Comparison of ENCODE assay signal across 12 cellular contexts in genomic region chr1:11052839-11053757, GRCh38. TPM values are rescaled to one million over a fixed set of nuclear protein-coding genes. Genes with fewer than 3 reads are reported as not detected.
DNase-seq lines count a peak whose midpoint lies in the region; ATAC-seq and TF ChIP-seq lines count a peak whose summit lies in the region.
"Had no signal": no experiment of that assay in that cellular context is flagged by ENCODE, and none has a peak within 500 bp of the region (broad histone marks: within the 10 kb centered on the region; RNA-seq: fewer than 3 reads in every experiment).

No MANE protein-coding gene starts in this region.

- H3K27ac ChIP-seq in body of pancreas = no peak overlapping the region

- H3K4me3 Mint-ChIP-seq in activated CD8-positive, alpha-beta T cell treated with anti-CD3 and anti-CD28 coated beads for 36 hours = no peak overlapping the region
- H3K4me3 Mint-ChIP-seq in activated CD8-positive, alpha-beta T cell treated with anti-CD3 and anti-CD28 coated beads, Interleukin-2, amount 10 ng/mL, durations not matched to agents 7 days and 5 days = no peak overlapping the region

- intact Hi-C loops in activated CD8-positive, alpha-beta T cell treated with anti-CD3 and anti-CD28 coated beads for 36 hours (cut with micrococcal nuclease) = no loop called here
- intact Hi-C loops in body of pancreas (cut with DNase I) = no loop called here
- intact Hi-C loops in sciatic nerve (cut with DNase I) = no loop called here

- peak; percentile 8 to 27 (median 18) for TF ChIP-seq POLR2A in body of pancreas (IDR thresholded peaks at IDR 0.05)

- POLR2A ChIA-PET in activated CD8-positive, alpha-beta T cell treated with anti-CD3 and anti-CD28 coated beads for 36 hours (lab: Charles Lee) = interaction anchor here (0.5 to 4.1 kb wide), 12 partner anchors 9 to 480 kb away, joined by 3 to 25 read pairs (median 3); no protein-coding TSS in a partner anchor
- POLR2A ChIA-PET in activated CD8-positive, alpha-beta T cell treated with anti-CD3 and anti-CD28 coated beads, Interleukin-2, amount 10 ng/mL, durations not matched to agents 7 days and 5 days (lab: Charles Lee) = no interaction called here

- H3K27me3 Mint-ChIP-seq in activated CD8-positive, alpha-beta T cell treated with anti-CD3 and anti-CD28 coated beads for 36 hours = no peaks in the 10 kb centered on the region
- H3K27me3 Mint-ChIP-seq in activated CD8-positive, alpha-beta T cell treated with anti-CD3 and anti-CD28 coated beads, Interleukin-2, amount 10 ng/mL, durations not matched to agents 7 days and 5 days (ENCODE audit: low read depth) = no peaks in the 10 kb centered on the region

- no peaks in the 10 kb centered on the region for H3K9me3 ChIP-seq in body of pancreas

- H3K36me3 ChIP-seq in body of pancreas (replicated peaks in 1 of 2; ENCODE audit: insufficient read depth in 1 of 2, low read depth in 2 of 2) = peaks cover 0 to 7% of the 10 kb centered on the region in 2 donors

- H3K27ac Mint-ChIP-seq in activated CD8-positive, alpha-beta T cell treated with anti-CD3 and anti-CD28 coated beads for 36 hours = no peak overlapping the region
- H3K27ac Mint-ChIP-seq in activated CD8-positive, alpha-beta T cell treated with anti-CD3 and anti-CD28 coated beads, Interleukin-2, amount 10 ng/mL, durations not matched to agents 7 days and 5 days = no peak overlapping the region

- peak; percentile 40 for ATAC-seq in activated CD8-positive, alpha-beta T cell treated with anti-CD3 and anti-CD28 coated beads for 36 hours
- no peak for ATAC-seq in activated CD8-positive, alpha-beta T cell treated with anti-CD3 and anti-CD28 coated beads, Interleukin-2, amount 10 ng/mL, durations not matched to agents 7 days and 5 days
- ATAC-seq in body of pancreas (peak; percentile 24), sciatic nerve (peak; percentile 51)

- H3K4me1 Mint-ChIP-seq in activated CD8-positive, alpha-beta T cell treated with anti-CD3 and anti-CD28 coated beads for 36 hours (ENCODE audit: low read depth) = peaks cover 10% of the 10 kb centered on the region
- H3K4me1 Mint-ChIP-seq in activated CD8-positive, alpha-beta T cell treated with anti-CD3 and anti-CD28 coated beads, Interleukin-2, amount 10 ng/mL, durations not matched to agents 7 days and 5 days (ENCODE audit: low read depth) = peaks cover 3% of the 10 kb centered on the region

- peaks cover 27% of the 10 kb centered on the region for H3K4me1 ChIP-seq in body of pancreas

- CTCF ChIA-PET in activated CD8-positive, alpha-beta T cell treated with anti-CD3 and anti-CD28 coated beads for 36 hours (lab: Charles Lee) = interaction anchor here (8.1 kb wide), 1 partner anchor 16 kb away, joined by 62 read pairs; no protein-coding TSS in a partner anchor
- CTCF ChIA-PET in activated CD8-positive, alpha-beta T cell treated with anti-CD3 and anti-CD28 coated beads, Interleukin-2, amount 10 ng/mL, durations not matched to agents 7 days and 5 days (lab: Charles Lee) = interaction anchor here (0.7 to 5.3 kb wide), 2 partner anchors 9 to 16 kb away, joined by 3 to 42 read pairs; no protein-coding TSS in a partner anchor

- TF ChIP-seq CTCF in activated CD8-positive, alpha-beta T cell treated with anti-CD3 and anti-CD28 coated beads for 36 hours (IDR thresholded peaks at IDR 0.05) = no peak
- no peak for TF ChIP-seq CTCF in body of pancreas (IDR thresholded peaks at IDR 0.05)

- 5 to 15% methylated on average over 7 to 29 of the region's 29 CpGs for WGBS in body of pancreas, 2 donors

- H3K4me3 ChIP-seq in body of pancreas = no peak overlapping the region

- H3K36me3 Mint-ChIP-seq in activated CD8-positive, alpha-beta T cell treated with anti-CD3 and anti-CD28 coated beads for 36 hours (ENCODE audit: low read depth) = peaks cover 20% of the 10 kb centered on the region
- H3K36me3 Mint-ChIP-seq in activated CD8-positive, alpha-beta T cell treated with anti-CD3 and anti-CD28 coated beads, Interleukin-2, amount 10 ng/mL, durations not matched to agents 7 days and 5 days (ENCODE audit: low read depth) = peaks cover 19% of the 10 kb centered on the region

- H3K27me3 ChIP-seq in body of pancreas = no peaks in the 10 kb centered on the region

- no peaks in the 10 kb centered on the region for H3K9me3 Mint-ChIP-seq in activated CD8-positive, alpha-beta T cell treated with anti-CD3 and anti-CD28 coated beads for 36 hours
- no peaks in the 10 kb centered on the region for H3K9me3 Mint-ChIP-seq in activated CD8-positive, alpha-beta T cell treated with anti-CD3 and anti-CD28 coated beads, Interleukin-2, amount 10 ng/mL, durations not matched to agents 7 days and 5 days (ENCODE audit: insufficient read depth)

- no peak for DNase-seq in activated CD8-positive, alpha-beta T cell treated with anti-CD3 and anti-CD28 coated beads for 36 hours
- DNase-seq in activated CD8-positive, alpha-beta T cell treated with anti-CD3 and anti-CD28 coated beads, Interleukin-2, amount 10 ng/mL, durations not matched to agents 7 days and 5 days = no peak
- DNase-seq in NCI-H345 treated with DMSO at 0.1 percent for 48 hours (lab: John Stamatoyannopoulos, UW; ENCODE audit: unreplicated experiment) (peak; percentile 77), body of pancreas (peak; percentile 30 to 46 (median 36)), sciatic nerve (ENCODE audit: low spot score) (no peak), NCI-H226 (no peak), AG08396 (ENCODE audit: low spot score) (no peak), GDM1 (lab: John Stamatoyannopoulos, UW) (no peak)
- DNase-seq: activated CD4-positive, alpha-beta T cell treated with anti-CD3 and anti-CD28 coated beads, Interleukin-2, amount 50 U/mL, for 1 hour; caudate nucleus; stimulated activated naive CD4-positive, alpha-beta T cell had no signal

RNA-seq across cellular contexts. Expression of gene MASP2, which starts 6.1 kb away (rescaled TPM):
- not detected for total RNA-seq in activated CD8-positive, alpha-beta T cell treated with anti-CD3 and anti-CD28 coated beads for 36 hours
- total RNA-seq in activated CD8-positive, alpha-beta T cell treated with anti-CD3 and anti-CD28 coated beads, Interleukin-2, amount 10 ng/mL, durations not matched to agents 7 days and 5 days = under 1 TPM in 1 of 2 experiments, not detected in 1; 0.21 TPM
- total RNA-seq in body of pancreas (not detected), sciatic nerve (not detected)
- total RNA-seq: pulmonary artery endothelial cell had no signal

RNA-seq across cellular contexts. Expression of gene SRM, which starts 6.7 kb away (rescaled TPM):
- total RNA-seq in activated CD8-positive, alpha-beta T cell treated with anti-CD3 and anti-CD28 coated beads for 36 hours = 100 to 1,000 TPM; 240 TPM
- 100 to 1,000 TPM; 146 to 154 TPM for total RNA-seq in activated CD8-positive, alpha-beta T cell treated with anti-CD3 and anti-CD28 coated beads, Interleukin-2, amount 10 ng/mL, durations not matched to agents 7 days and 5 days
- total RNA-seq in body of pancreas = 100 to 1,000 TPM in 1 of 2 donors, 10 to 100 TPM in 1; 50.3 to 159 TPM
- total RNA-seq in sciatic nerve = 75.3 TPM

RNA-seq across cellular contexts. Expression of gene TARDBP, which starts 40.6 kb away (rescaled TPM):
- 100 to 1,000 TPM; 152 to 163 TPM for total RNA-seq in activated CD8-positive, alpha-beta T cell treated with anti-CD3 and anti-CD28 coated beads for 36 hours
- total RNA-seq in activated CD8-positive, alpha-beta T cell treated with anti-CD3 and anti-CD28 coated beads, Interleukin-2, amount 10 ng/mL, durations not matched to agents 7 days and 5 days = 100 to 1,000 TPM; 175 to 178 TPM
- total RNA-seq in body of pancreas (100 to 1,000 TPM; 104 to 136 TPM), sciatic nerve (165 TPM)

RNA-seq across cellular contexts. Expression of gene EXOSC10, which starts 46.6 kb away (rescaled TPM):
- total RNA-seq in activated CD8-positive, alpha-beta T cell treated with anti-CD3 and anti-CD28 coated beads for 36 hours = 10 to 100 TPM; 66.6 to 69.8 TPM
- 10 to 100 TPM; 86.1 to 89.8 TPM for total RNA-seq in activated CD8-positive, alpha-beta T cell treated with anti-CD3 and anti-CD28 coated beads, Interleukin-2, amount 10 ng/mL, durations not matched to agents 7 days and 5 days
- total RNA-seq in body of pancreas = 10 to 100 TPM; 37.9 to 83.4 TPM
- total RNA-seq in sciatic nerve = 81.8 TPM

Comparison
In these comparisons a context has a peak if more than half of its experiments do, and no peak if none do; other contexts are left out.
1. DNase-seq: peak in NCI-H345 treated with DMSO at 0.1 percent for 48 hours (single experiment) and body of pancreas (4 of 4); none in activated CD8-positive, alpha-beta T cell treated with anti-CD3 and anti-CD28 coated beads for 36 hours (single experiment), activated CD8-positive, alpha-beta T cell treated with anti-CD3 and anti-CD28 coated beads, Interleukin-2, amount 10 ng/mL, durations not matched to agents 7 days and 5 days (single experiment), sciatic nerve (single experiment), NCI-H226 (single experiment), AG08396 (single experiment) and GDM1 (single experiment).